13 cellular contexts compared by ENCODE assay signal in genomic region chr13:95579303-95579702, GRCh38.
DNase-seq lines count a peak whose midpoint lies in the region; ATAC-seq and TF ChIP-seq lines count a peak whose summit lies in the region.
"Had no signal": no experiment of that assay in that cellular context is flagged by ENCODE, and none has a peak within 500 bp of the region (broad histone marks: within the 10 kb centered on the region; RNA-seq: fewer than 3 reads in every experiment).

No MANE protein-coding gene starts in this region.

- ATAC-seq in GM18858 (IDR thresholded peaks at IDR 0.05; ENCODE audit: unreplicated experiment) (peak; percentile 99), GM21381 (IDR thresholded peaks at IDR 0.05; ENCODE audit: unreplicated experiment) (peak; percentile 55), HG02938 (IDR thresholded peaks at IDR 0.05; ENCODE audit: unreplicated experiment) (peak; percentile 93), HG03521 (IDR thresholded peaks at IDR 0.05; ENCODE audit: unreplicated experiment) (peak; percentile 50), SK-N-SH treated with all-trans-retinoic acid at 6 μM for 48 hours (no peak)

- DNase-seq in HK-2 (ENCODE audit: unreplicated experiment) (no peak), NCI-H446 (lab: John Stamatoyannopoulos, UW) (no peak), MV-4-11 (lab: John Stamatoyannopoulos, UW) (no peak)
- DNase-seq: GF-D8; H7; NCI-H1436 treated with DMSO at 0.1 percent for 48 hours; NK-92 treated with Interleukin-12 subunit alpha and Interleukin-12 subunit beta, amount 100 ng/mL, for 24 hours; sigmoid colon had no signal

TF ChIP-seq in SK-N-SH treated with all-trans-retinoic acid at 6 μM for 48 hours, 23 proteins besides CTCF, POLR2A, EP300 and RAD21:
- no peak for TF ChIP-seq TCF4 (CRISPR knock-in tag; IDR thresholded peaks at IDR 0.05; ENCODE audit: borderline replicate concordance)
- TF ChIP-seq RARB (CRISPR knock-in tag; IDR thresholded peaks at IDR 0.05), result no peak
- TF ChIP-seq ZC3H10 (CRISPR knock-in tag; IDR thresholded peaks at IDR 0.05), result no peak
- TF ChIP-seq OSR1 (CRISPR knock-in tag; IDR thresholded peaks at IDR 0.05), result no peak
- TF ChIP-seq ARNTL (CRISPR knock-in tag; IDR thresholded peaks at IDR 0.05; ENCODE audit: borderline replicate concordance, low read depth), result no peak
- no peak for TF ChIP-seq ZFP3 (CRISPR knock-in tag; IDR thresholded peaks at IDR 0.05)
- TF ChIP-seq ZNF565 (CRISPR knock-in tag; conservative IDR thresholded peaks at IDR 0.05; ENCODE audit: low read depth), result no peak
